11 cellular contexts compared by ENCODE assay signal in the genomic region with DNA sequence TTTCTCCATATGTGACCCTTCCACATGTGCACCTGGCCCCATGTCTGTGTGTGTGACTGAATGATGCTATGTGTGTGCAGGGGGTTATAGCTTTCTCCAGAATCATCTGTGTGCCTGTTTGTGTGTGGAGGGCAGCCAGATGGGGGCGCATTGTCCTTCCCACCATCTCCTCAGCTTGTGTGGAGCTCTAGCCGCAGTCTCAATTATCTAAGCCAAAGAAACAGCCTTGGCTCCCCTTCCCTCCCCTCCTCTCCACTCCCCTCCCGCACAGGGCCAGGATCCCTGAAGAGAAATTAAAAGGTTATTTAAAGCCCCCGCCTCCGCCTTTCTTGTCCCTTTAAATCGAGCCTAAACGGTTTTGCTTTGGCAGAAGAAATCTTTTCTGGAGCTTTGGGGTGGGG. TPM values are rescaled to one million over a fixed set of nuclear protein-coding genes. Genes with fewer than 3 reads are reported as not detected.
DNase-seq lines count a peak whose midpoint lies in the region; ATAC-seq and TF ChIP-seq lines count a peak whose summit lies in the region.
"Had no signal": no experiment of that assay in that cellular context is flagged by ENCODE, and none has a peak within 500 bp of the region (broad histone marks: within the 10 kb centered on the region; RNA-seq: fewer than 3 reads in every experiment).

No MANE protein-coding gene starts in this region.

- no peak overlapping the region for H3K27ac Mint-ChIP-seq in activated CD8-positive, alpha-beta T cell treated with anti-CD3 and anti-CD28 coated beads for 36 hours

- H3K4me2 ChIP-seq in Karpas-422 (ENCODE audit: low read depth, low read length, poor library complexity, severe bottlenecking), result no peak overlapping the region
- no peak overlapping the region for H3K4me2 ChIP-seq in mesendoderm (ENCODE audit: low read length)

- H3K4me1 Mint-ChIP-seq in activated CD8-positive, alpha-beta T cell treated with anti-CD3 and anti-CD28 coated beads for 36 hours (ENCODE audit: low read depth), result peaks cover 35% of the 10 kb centered on the region

- H3K27ac ChIP-seq in Karpas-422 (ENCODE audit: low read length) (no peak overlapping the region), mesendoderm (ENCODE audit: low read depth, low read length) (no peak overlapping the region)
- H3K27ac ChIP-seq: heart left ventricle had no signal

- no peak overlapping the region for H2BK120ac ChIP-seq in mesendoderm (ENCODE audit: low read depth, low read length)

- no peak overlapping the region for H3K56ac ChIP-seq in mesendoderm (ENCODE audit: low read length)

- no peaks in the 10 kb centered on the region for H3K9me3 ChIP-seq in Karpas-422 (ENCODE audit: low read length)
- H3K9me3 ChIP-seq: heart left ventricle had no signal

- DNase-seq in GM06990 (ENCODE audit: extremely low read depth, insufficient read length), result no peak
- DNase-seq in Karpas-422, result peak; percentile 66
- peak; percentile 57 for DNase-seq in activated CD8-positive, alpha-beta T cell treated with anti-CD3 and anti-CD28 coated beads for 36 hours
- DNase-seq in mesendoderm, result peak; percentile 75
- DNase-seq in activated CD4-positive, alpha-beta T cell treated with anti-CD3 and anti-CD28 coated beads, Interleukin-2, amount 50 U/mL, for 4 hours, result no peak
- DNase-seq: activated gamma-delta T cell treated with Interleukin-2 at 50 U/mL for 16 hours, Right ventricle myocardium superior had no signal

- H3K9ac ChIP-seq in Karpas-422 (ENCODE audit: low read length), result no peak overlapping the region
- H3K9ac ChIP-seq in mesendoderm (ENCODE audit: low read length), result no peak overlapping the region

- no peak overlapping the region for H2AFZ ChIP-seq in Karpas-422 (ENCODE audit: low read length)

- peaks cover 81% of the 10 kb centered on the region for H3K27me3 Mint-ChIP-seq in activated CD8-positive, alpha-beta T cell treated with anti-CD3 and anti-CD28 coated beads for 36 hours

- H4K8ac ChIP-seq in mesendoderm (ENCODE audit: low read depth, low read length), result no peak overlapping the region

- H2AK5ac ChIP-seq in mesendoderm (ENCODE audit: low read length), result no peak overlapping the region

- no peak overlapping the region for H3K4ac ChIP-seq in mesendoderm (ENCODE audit: low read depth, low read length)

- H3K4me3 Mint-ChIP-seq in activated CD8-positive, alpha-beta T cell treated with anti-CD3 and anti-CD28 coated beads for 36 hours, result no peak overlapping the region

- intact Hi-C loops in activated CD8-positive, alpha-beta T cell treated with anti-CD3 and anti-CD28 coated beads for 36 hours (cut with micrococcal nuclease), result no loop called here

- no peak overlapping the region for H3K18ac ChIP-seq in mesendoderm (ENCODE audit: low read length)

- no peak for ATAC-seq in activated CD8-positive, alpha-beta T cell treated with anti-CD3 and anti-CD28 coated beads for 36 hours
- no peak for ATAC-seq in GM19395 (IDR thresholded peaks at IDR 0.05; ENCODE audit: unreplicated experiment)
- ATAC-seq in HG03025 (IDR thresholded peaks at IDR 0.05; ENCODE audit: low FRiP score, unreplicated experiment), result no peak
- ATAC-seq: heart left ventricle had no signal

- no peaks in the 10 kb centered on the region for H3K9me2 ChIP-seq in Karpas-422 (replicated peaks; ENCODE audit: insufficient read depth, low read length)

- no peaks in the 10 kb centered on the region for H4K20me1 ChIP-seq in Karpas-422 (ENCODE audit: insufficient read depth, low read depth, low read length)

- peak; percentile 32 for TF ChIP-seq CTCF in GM06990 (IDR thresholded peaks at IDR 0.05; ENCODE audit: insufficient read depth, low read length, poor library complexity, severe bottlenecking)
- peak; percentile 28 for TF ChIP-seq CTCF in activated CD8-positive, alpha-beta T cell treated with anti-CD3 and anti-CD28 coated beads for 36 hours (IDR thresholded peaks at IDR 0.05)

- no peaks in the 10 kb centered on the region for H3K79me1 ChIP-seq in mesendoderm (ENCODE audit: low read length)

- H3K4me1 ChIP-seq in Karpas-422 (ENCODE audit: low read length) (no peaks in the 10 kb centered on the region), mesendoderm (ENCODE audit: control insufficient read depth, low read depth, low read length) (peaks cover 7% of the 10 kb centered on the region)

- H3K79me2 ChIP-seq in Karpas-422 (ENCODE audit: low read length) (no peaks in the 10 kb centered on the region), mesendoderm (ENCODE audit: control insufficient read depth, insufficient read depth, low read length) (no peaks in the 10 kb centered on the region)

- H4K5ac ChIP-seq in mesendoderm (ENCODE audit: low read length), result no peak overlapping the region

- CTCF ChIA-PET in activated CD8-positive, alpha-beta T cell treated with anti-CD3 and anti-CD28 coated beads for 36 hours (lab: Charles Lee), result interaction anchor here (0.7 to 3.1 kb wide), 12 partner anchors 10 to 237 kb away, joined by 3 to 22 read pairs (median 6); a partner anchor contains a TSS

- no peak overlapping the region for H3K23ac ChIP-seq in mesendoderm (ENCODE audit: low read length)

- no peak overlapping the region for H2BK5ac ChIP-seq in mesendoderm (ENCODE audit: low read length)

- POLR2A ChIA-PET in activated CD8-positive, alpha-beta T cell treated with anti-CD3 and anti-CD28 coated beads for 36 hours (lab: Charles Lee), result no interaction called here

- no peak overlapping the region for H3K4me3 ChIP-seq in GM06990 (replicated peaks; ENCODE audit: low read depth, low read length)
- H3K4me3 ChIP-seq in Karpas-422 (ENCODE audit: low read length), result no peak overlapping the region
- no peak overlapping the region for H3K4me3 ChIP-seq in mesendoderm (ENCODE audit: low read length)
- H3K4me3 ChIP-seq: heart left ventricle had no signal

- no peak overlapping the region for H2BK15ac ChIP-seq in mesendoderm (replicated peaks; ENCODE audit: low read depth)

- H3K9me3 Mint-ChIP-seq in activated CD8-positive, alpha-beta T cell treated with anti-CD3 and anti-CD28 coated beads for 36 hours, result no peaks in the 10 kb centered on the region

- WGBS in mesendoderm (ENCODE audit: extremely low coverage, insufficient coverage, low lambda C conversion rate), result no CpG with 5 or more reads among the region's 7 CpGs

- H3K36me3 ChIP-seq in GM06990 (ENCODE audit: control insufficient read depth, insufficient read depth, low read length), result no peaks in the 10 kb centered on the region
- no peaks in the 10 kb centered on the region for H3K36me3 ChIP-seq in Karpas-422 (ENCODE audit: insufficient read depth, low read length)
- no peaks in the 10 kb centered on the region for H3K36me3 ChIP-seq in mesendoderm (ENCODE audit: control insufficient read depth, insufficient read depth, low read length)
- H3K36me3 ChIP-seq: heart left ventricle had no signal

- peaks cover 10% of the 10 kb centered on the region; the same call in 1 of the 2 replicates for H3K27me3 ChIP-seq in GM06990 (replicated peaks; ENCODE audit: control insufficient read depth, insufficient read depth, low read length)
- no peaks in the 10 kb centered on the region for H3K27me3 ChIP-seq in Karpas-422 (ENCODE audit: low read length)
- peaks cover 75% of the 10 kb centered on the region for H3K27me3 ChIP-seq in mesendoderm (ENCODE audit: insufficient read depth, low read length, poor library complexity)

- H3K36me3 Mint-ChIP-seq in activated CD8-positive, alpha-beta T cell treated with anti-CD3 and anti-CD28 coated beads for 36 hours (ENCODE audit: low read depth), result no peaks in the 10 kb centered on the region

RNA-seq across cellular contexts. Expression of gene DMBX1, which starts 1.8 kb away (rescaled TPM):
- total RNA-seq in Karpas-422 (2014; rRNA removed; shearing (Covaris generic); ENCODE audit: low replicate concordance), result not detected in 2 replicates
- under 1 TPM in 1 of 2 experiments, not detected in 1; 0.09 TPM for total RNA-seq in activated CD8-positive, alpha-beta T cell treated with anti-CD3 and anti-CD28 coated beads for 36 hours
- 0.03 TPM for polyA plus RNA-seq in mesendoderm (2013, experiment 1 of 2)
- 0.03 TPM for polyA plus RNA-seq in mesendoderm (2013, experiment 2 of 2)
- total RNA-seq: heart left ventricle, renal cortical epithelial cell, Right ventricle myocardium superior had no signal
- polyA plus RNA-seq: heart left ventricle had no signal

Comparison
In these comparisons a context has a peak if more than half of its experiments do, and no peak if none do; other contexts are left out.
1. DNase-seq: peak in Karpas-422 (single experiment), activated CD8-positive, alpha-beta T cell treated with anti-CD3 and anti-CD28 coated beads for 36 hours (single experiment) and mesendoderm (single experiment); none in GM06990 (single experiment) and activated CD4-positive, alpha-beta T cell treated with anti-CD3 and anti-CD28 coated beads, Interleukin-2, amount 50 U/mL, for 4 hours (0 of 2).